Comparison of ENCODE assay signal across 9 cellular contexts in the genomic region with DNA sequence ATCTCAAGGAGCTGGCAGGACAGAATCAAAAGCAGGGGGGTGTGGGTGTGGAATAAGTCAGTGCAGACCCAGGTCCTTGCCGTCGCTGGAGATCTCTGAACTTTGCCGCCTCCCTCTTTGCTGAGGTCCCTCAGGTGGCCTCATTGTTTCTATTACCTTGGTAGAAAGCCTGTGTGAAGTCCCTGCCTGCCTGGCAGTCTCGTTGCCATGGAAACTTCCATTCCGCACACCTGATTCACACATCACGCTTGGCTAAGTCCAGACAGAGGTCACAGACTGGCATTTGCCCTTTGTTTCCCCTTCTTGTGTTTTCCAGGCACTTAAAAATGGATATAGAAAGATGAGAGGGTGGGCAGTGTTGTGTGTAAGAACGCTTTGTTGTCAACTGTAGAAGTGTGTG.
DNase-seq lines count a peak whose midpoint lies in the region; ATAC-seq, FAIRE-seq and TF ChIP-seq lines count a peak whose summit lies in the region.
"Had no signal": no experiment of that assay in that cellular context is flagged by ENCODE, and none has a peak within 500 bp of the region (broad histone marks: within the 10 kb centered on the region; RNA-seq: fewer than 3 reads in every experiment).

No MANE protein-coding gene starts in this region.

- peak overlapping the region; percentile 3 for H3K4me2 ChIP-seq in endothelial cell of umbilical vein (ENCODE audit: insufficient read depth, low read length)

- H3K9me3 Mint-ChIP-seq in MCF 10A (ENCODE audit: unreplicated experiment) = no peaks in the 10 kb centered on the region

- H3K27me3 ChIP-seq in breast epithelium (no peaks in the 10 kb centered on the region), endothelial cell of umbilical vein (ENCODE audit: control insufficient read depth in 2 of 2, insufficient read depth in 2 of 2, low read length in 2 of 2) (no peaks in the 10 kb centered on the region)

- no peaks in the 10 kb centered on the region for H3K9me1 ChIP-seq in endothelial cell of umbilical vein (replicated peaks; ENCODE audit: control insufficient read depth, extremely low read depth, insufficient read depth, low read length)

- FAIRE-seq in endothelial cell of umbilical vein (lab: Jason Lieb, UNC) (peak; percentile 76), urothelium cell line (lab: Jason Lieb, UNC) (no peak), frontal cortex (lab: Jason Lieb, UNC) (no peak)

- H3K9ac ChIP-seq in endothelial cell of umbilical vein (replicated peaks; ENCODE audit: extremely low read depth, insufficient read depth, low read length) = no peak overlapping the region

- CTCF ChIA-PET in MCF 10A (lab: Yijun Ruan, JAX) (interaction anchor here (0.6 kb wide), 1 partner anchor 147 kb away, joined by 3 read pairs; no protein-coding TSS in a partner anchor), endothelial cell of umbilical vein (lab: Charles Lee) (interaction anchor here (1.1 kb wide), 1 partner anchor 10 kb away, joined by 3 read pairs; no protein-coding TSS in a partner anchor)

- no peak overlapping the region for H3K27ac Mint-ChIP-seq in MCF 10A (ENCODE audit: low read depth, unreplicated experiment)
- H3K27ac Mint-ChIP-seq: activated naive CD8-positive, alpha-beta T cell treated with anti-CD3 and anti-CD28 coated beads, Interleukin-2, amount 10 ng/mL, durations not matched to agents 7 days and 5 days had no signal

- H3K9me3 ChIP-seq in breast epithelium = peaks cover 5 to 9% of the 10 kb centered on the region in 2 donors
- H3K9me3 ChIP-seq in endothelial cell of umbilical vein (replicated peaks; ENCODE audit: control insufficient read depth, insufficient read depth, low read length) = no peaks in the 10 kb centered on the region

- intact Hi-C loops in MCF 10A (cut with micrococcal nuclease) (no loop called here), breast epithelium (cut with DNase I; ENCODE audit: low total_unique reads) (no loop called here), endothelial cell of umbilical vein (cut with micrococcal nuclease) (loop anchor here (1.0 kb wide), 1 partner anchor 103 kb away; no protein-coding TSS in a partner anchor)

- H3K36me3 Mint-ChIP-seq in MCF 10A (ENCODE audit: insufficient read depth, unreplicated experiment) = no peaks in the 10 kb centered on the region
- H3K36me3 Mint-ChIP-seq: activated naive CD8-positive, alpha-beta T cell treated with anti-CD3 and anti-CD28 coated beads, Interleukin-2, amount 10 ng/mL, durations not matched to agents 7 days and 5 days had no signal

- H4K20me1 ChIP-seq in endothelial cell of umbilical vein (replicated peaks; ENCODE audit: control insufficient read depth, extremely low read depth, insufficient read depth, low read length) = no peaks in the 10 kb centered on the region

- no peak overlapping the region for H3K4me3 Mint-ChIP-seq in MCF 10A (ENCODE audit: unreplicated experiment)
- H3K4me3 Mint-ChIP-seq: activated naive CD8-positive, alpha-beta T cell treated with anti-CD3 and anti-CD28 coated beads, Interleukin-2, amount 10 ng/mL, durations not matched to agents 7 days and 5 days had no signal

- H3K27ac ChIP-seq in breast epithelium (no peak overlapping the region), endothelial cell of umbilical vein (ENCODE audit: insufficient read depth, low read depth, low read length) (no peak overlapping the region)

- POLR2A ChIA-PET in MCF 10A (lab: Yijun Ruan, JAX) = interaction anchor here (0.9 kb wide), 1 partner anchor 448 kb away, joined by 3 read pairs; no protein-coding TSS in a partner anchor
- POLR2A ChIA-PET in endothelial cell of umbilical vein (lab: Charles Lee) = no interaction called here

- TF ChIP-seq CTCF in MCF 10A (IDR thresholded peaks at IDR 0.05; ENCODE audit: unreplicated experiment) (no peak), breast epithelium (IDR thresholded peaks at IDR 0.05) (no peak), endothelial cell of umbilical vein (IDR thresholded peaks at IDR 0.05; ENCODE audit: extremely low read depth in 1 of 2, insufficient read depth in 1 of 2, low read depth in 1 of 2, low read length in 2 of 2) (no peak)

- no peak overlapping the region for H3K4me3 ChIP-seq in breast epithelium
- H3K4me3 ChIP-seq in endothelial cell of umbilical vein (replicated peaks in 1 of 3; ENCODE audit: insufficient read depth in 1 of 3, low read depth in 1 of 3, low read length in 3 of 3) = no peak overlapping the region

- H3K4me1 ChIP-seq in breast epithelium (no peaks in the 10 kb centered on the region), endothelial cell of umbilical vein (ENCODE audit: control insufficient read depth, extremely low read depth, insufficient read depth, low read length) (peaks cover 8% of the 10 kb centered on the region)

- dilution Hi-C loops in endothelial cell of umbilical vein (cut with MboI; ENCODE audit: extremely low pct_ligation_motif_present, low sequenced_read_pairs) = no loop called here

- H3K4me1 Mint-ChIP-seq in MCF 10A (ENCODE audit: insufficient read depth, unreplicated experiment) = peaks cover 9% of the 10 kb centered on the region
- H3K4me1 Mint-ChIP-seq: activated naive CD8-positive, alpha-beta T cell treated with anti-CD3 and anti-CD28 coated beads, Interleukin-2, amount 10 ng/mL, durations not matched to agents 7 days and 5 days had no signal

- no peak for TF ChIP-seq POLR2A in breast epithelium (IDR thresholded peaks at IDR 0.05)
- no peak for TF ChIP-seq POLR2A in endothelial cell of umbilical vein (IDR thresholded peaks at IDR 0.05; ENCODE audit: low read depth, low read length)

- H3K79me2 ChIP-seq in endothelial cell of umbilical vein (ENCODE audit: control insufficient read depth, insufficient read depth, low read length) = no peaks in the 10 kb centered on the region

- H3K27me3 Mint-ChIP-seq in MCF 10A (ENCODE audit: insufficient read depth, unreplicated experiment) = no peaks in the 10 kb centered on the region

- BruUV-seq in MCF 10A (replicated peaks; lab: Mats Ljungman, UMichigan) (no TSS peak), endothelial cell of umbilical vein (replicated peaks; lab: Mats Ljungman, UMichigan) (no TSS peak)

- no peaks in the 10 kb centered on the region for H3K36me3 ChIP-seq in breast epithelium
- H3K36me3 ChIP-seq in endothelial cell of umbilical vein (ENCODE audit: control insufficient read depth in 2 of 2, extremely low read depth in 1 of 2, insufficient read depth in 2 of 2, low read length in 2 of 2) = no peaks in the 10 kb centered on the region

- peak; percentile 54 for DNase-seq in MCF 10A (ENCODE audit: unreplicated experiment)
- DNase-seq in breast epithelium (ENCODE audit: low spot score in 2 of 2) = no peak
- DNase-seq in NCI-H1417 (lab: John Stamatoyannopoulos, UW) = peak; percentile 13 to 90 (median 65)
- DNase-seq in endothelial cell of umbilical vein (ENCODE audit: low read depth, low spot score) = peak; percentile 88
- DNase-seq in urothelium cell line (ENCODE audit: low spot score) = peak; percentile 81
- no peak for DNase-seq in stimulated activated CD4-positive, alpha-beta T cell treated with anti-CD3 and anti-CD28 coated beads, Interleukin-4, amount 100 ng/mL, for 4 hours
- DNase-seq in frontal cortex (ENCODE audit: low spot score in 2 of 2) = no peak
- DNase-seq: activated naive CD8-positive, alpha-beta T cell treated with anti-CD3 and anti-CD28 coated beads, Interleukin-2, amount 10 ng/mL, durations not matched to agents 7 days and 5 days had no signal

- no peak overlapping the region for H2AFZ ChIP-seq in endothelial cell of umbilical vein (ENCODE audit: low read depth, low read length)

- ATAC-seq in GM21528 (IDR thresholded peaks at IDR 0.05; ENCODE audit: low FRiP score, unreplicated experiment) = no peak

TF ChIP-seq in endothelial cell of umbilical vein, 7 proteins besides CTCF, POLR2A, EP300 and RAD21:
- TF ChIP-seq JUN (IDR thresholded peaks at IDR 0.05; ENCODE audit: borderline replicate concordance, insufficient read depth, insufficient read length, low read depth) = no peak
- TF ChIP-seq GATA2 (IDR thresholded peaks at IDR 0.05; ENCODE audit: insufficient read depth, insufficient read length, low read depth, low read length) = no peak
- TF ChIP-seq EZH2 (IDR thresholded peaks at IDR 0.05; ENCODE audit: borderline replicate concordance, low read depth, low read length, severe bottlenecking) = no peak
- no peak for TF ChIP-seq FOS (IDR thresholded peaks at IDR 0.05; ENCODE audit: borderline replicate concordance, insufficient read depth, low read length)
- no peak for TF ChIP-seq MAX (IDR thresholded peaks at IDR 0.05; ENCODE audit: insufficient read depth, insufficient read length)
- TF ChIP-seq POLR2AphosphoS5 (IDR thresholded peaks at IDR 0.05; ENCODE audit: insufficient read depth, low read depth, low read length) = no peak
- no peak for TF ChIP-seq MYC (IDR thresholded peaks at IDR 0.05; ENCODE audit: low read depth, low read length)

Comparison
In these comparisons a context has a peak if more than half of its experiments do, and no peak if none do; other contexts are left out.
1. DNase-seq: peak in MCF 10A (single experiment), NCI-H1417 (3 of 3), endothelial cell of umbilical vein (single experiment) and urothelium cell line (single experiment); none in breast epithelium (0 of 2), stimulated activated CD4-positive, alpha-beta T cell treated with anti-CD3 and anti-CD28 coated beads, Interleukin-4, amount 100 ng/mL, for 4 hours (0 of 2) and frontal cortex (0 of 2).